1 cellular context compared by ENCODE assay signal in the genomic region with DNA sequence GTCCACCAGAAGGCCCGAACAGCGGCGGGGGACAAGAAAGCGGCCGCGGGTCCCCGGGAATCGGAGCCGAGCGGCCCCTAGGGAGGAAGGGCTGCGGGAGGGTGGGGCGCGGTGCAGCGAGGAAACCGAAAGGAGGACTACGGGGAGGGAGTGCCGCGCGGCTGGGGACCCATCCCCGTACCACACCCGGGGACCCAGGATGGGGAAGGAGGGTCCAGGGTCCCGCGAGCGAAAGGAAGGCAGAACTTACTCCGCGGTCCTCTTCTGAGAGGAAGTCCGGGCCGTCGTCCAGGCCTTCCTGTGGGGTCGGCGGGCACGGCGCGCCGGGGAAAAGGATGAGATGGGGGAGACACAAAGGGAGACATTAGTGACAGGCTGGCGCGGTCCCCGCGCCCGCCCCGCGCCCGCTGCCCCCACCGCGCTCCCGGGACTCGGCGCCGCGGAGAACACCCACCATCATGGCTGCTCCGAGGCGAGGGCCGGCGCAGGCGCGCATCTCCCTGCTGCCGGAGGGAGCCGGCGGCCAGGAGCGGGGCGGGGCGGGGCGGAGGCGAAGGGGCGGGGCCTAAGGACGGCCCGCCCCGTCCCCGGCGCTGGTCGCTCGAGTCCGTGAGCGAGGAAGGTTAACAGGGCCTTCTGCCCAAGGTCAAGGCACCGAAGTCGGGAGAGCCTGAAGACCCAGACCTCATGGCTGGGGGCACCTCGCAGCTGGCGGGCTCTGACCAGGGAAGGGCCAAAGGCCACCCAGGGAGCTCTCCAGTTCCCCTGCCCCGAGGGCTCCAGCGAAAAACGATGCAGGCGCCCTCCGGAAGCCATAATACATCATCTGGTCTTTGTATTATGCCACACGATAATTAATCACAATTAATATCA.
TF ChIP-seq lines count a peak whose summit lies in the region.

Gene SNX6 (minus strand): TSS at position 492 of the 873 bp plus-strand sequence. CDS start 32 bp downstream, at position 460.

TF ChIP-seq in HepG2, 621 proteins besides CTCF, POLR2A, EP300 and RAD21 (continued from another document and continues in another):
- TF ChIP-seq FOSL1 (CRISPR knock-in tag; IDR thresholded peaks at IDR 0.05; ENCODE audit: borderline replicate concordance) (no peak), TIGD3 (CRISPR knock-in tag; IDR thresholded peaks at IDR 0.05; ENCODE audit: borderline replicate concordance) (peak; percentile 85), HMG20A (CRISPR knock-in tag; IDR thresholded peaks at IDR 0.05; ENCODE audit: borderline replicate concordance) (0 out of 2 replicates have a peak, but pooled peaks have one; percentile 22), ISX (CRISPR knock-in tag; conservative IDR thresholded peaks at IDR 0.05) (peak; percentile 69; the same call in 1 of the 2 replicates), FOXM1 (CRISPR knock-in tag; IDR thresholded peaks at IDR 0.05) (peak; percentile 84; the same call in 1 of the 2 replicates), HOXA9 (CRISPR knock-in tag; IDR thresholded peaks at IDR 0.05; ENCODE audit: borderline replicate concordance) (no peak), ZFP41 (CRISPR knock-in tag; IDR thresholded peaks at IDR 0.05; ENCODE audit: borderline replicate concordance) (no peak; the same call in none of the 2 replicates), ZFY (CRISPR knock-in tag; IDR thresholded peaks at IDR 0.05) (peak; percentile 99), ZNF496 (CRISPR knock-in tag; IDR thresholded peaks at IDR 0.05; ENCODE audit: insufficient replicate concordance) (no peak), ZNF841 (CRISPR knock-in tag; IDR thresholded peaks at IDR 0.05; ENCODE audit: borderline replicate concordance) (no peak; the same call in 1 of the 2 replicates), ZGPAT (CRISPR knock-in tag; IDR thresholded peaks at IDR 0.05) (peak; percentile 94), MYNN (CRISPR knock-in tag; IDR thresholded peaks at IDR 0.05; ENCODE audit: low read depth) (peak; percentile 41), ZFP36L1 (CRISPR knock-in tag; IDR thresholded peaks at IDR 0.05) (peak; percentile 16; the same call in 1 of the 2 replicates), GTF3A (CRISPR knock-in tag; conservative IDR thresholded peaks at IDR 0.05) (peak; percentile 99), E2F5 (CRISPR knock-in tag; conservative IDR thresholded peaks at IDR 0.05) (peak; percentile 48), HOXA5 (CRISPR knock-in tag; IDR thresholded peaks at IDR 0.05) (peak; percentile 89), ZNF367 (CRISPR knock-in tag; IDR thresholded peaks at IDR 0.05; ENCODE audit: borderline replicate concordance) (peak; percentile 90; the same call in 1 of the 2 replicates), ZNF17 (CRISPR knock-in tag; IDR thresholded peaks at IDR 0.05) (no peak), ZNF792 (CRISPR knock-in tag; IDR thresholded peaks at IDR 0.05) (peak; percentile 71), NRL (CRISPR knock-in tag; IDR thresholded peaks at IDR 0.05; ENCODE audit: borderline replicate concordance) (peak; percentile 97; the same call in 1 of the 2 replicates), ZNF883 (CRISPR knock-in tag; IDR thresholded peaks at IDR 0.05; ENCODE audit: not compliant biosample characterization) (peak; percentile 83), PAX8 (CRISPR knock-in tag; IDR thresholded peaks at IDR 0.05; ENCODE audit: borderline replicate concordance) (peak; percentile 97), CREB1 (IDR thresholded peaks at IDR 0.05) (no peak), CREB1 (CRISPR knock-in tag; IDR thresholded peaks at IDR 0.05) (no peak), ZNF737 (CRISPR knock-in tag; IDR thresholded peaks at IDR 0.05; ENCODE audit: borderline replicate concordance) (peak; percentile 88; the same call in 1 of the 2 replicates), MED8 (CRISPR knock-in tag; IDR thresholded peaks at IDR 0.05; ENCODE audit: insufficient replicate concordance) (no peak), TBX3 (IDR thresholded peaks at IDR 0.05; ENCODE audit: borderline replicate concordance) (no peak), GTF2F1 (IDR thresholded peaks at IDR 0.05; ENCODE audit: low read length) (no peak; the same call in 1 of the 2 replicates), ZNF704 (CRISPR knock-in tag; IDR thresholded peaks at IDR 0.05; ENCODE audit: borderline replicate concordance) (no peak; the same call in none of the 2 replicates), PHF21A (CRISPR knock-in tag; IDR thresholded peaks at IDR 0.05) (peak; percentile 3), RAD51 (IDR thresholded peaks at IDR 0.05; ENCODE audit: borderline replicate concordance) (no peak), RFX3 (CRISPR knock-in tag; IDR thresholded peaks at IDR 0.05) (0 out of 2 replicates have a peak, but pooled peaks have one; percentile 34), CENPBD1 (CRISPR knock-in tag; IDR thresholded peaks at IDR 0.05; ENCODE audit: borderline replicate concordance, low read depth) (peak; percentile 47), ZNF749 (CRISPR knock-in tag; IDR thresholded peaks at IDR 0.05; ENCODE audit: borderline replicate concordance) (peak; percentile 40; the same call in 1 of the 2 replicates), MIXL1 (CRISPR knock-in tag; IDR thresholded peaks at IDR 0.05) (no peak; the same call in 1 of the 2 replicates), MEF2D (CRISPR knock-in tag; IDR thresholded peaks at IDR 0.05) (peak; percentile 66; the same call in 1 of the 2 replicates), POGZ (CRISPR knock-in tag; IDR thresholded peaks at IDR 0.05) (peak; percentile 21), ZMAT5 (CRISPR knock-in tag; IDR thresholded peaks at IDR 0.05; ENCODE audit: borderline replicate concordance, low read depth) (no peak; the same call in 1 of the 2 replicates), ZNF253 (CRISPR knock-in tag; IDR thresholded peaks at IDR 0.05; ENCODE audit: borderline replicate concordance) (peak; percentile 88; the same call in 1 of the 2 replicates), ZNF703 (CRISPR knock-in tag; IDR thresholded peaks at IDR 0.05; ENCODE audit: borderline replicate concordance) (peak; percentile 84; the same call in 1 of the 2 replicates), KLF9 (CRISPR knock-in tag; IDR thresholded peaks at IDR 0.05; ENCODE audit: low read depth) (no peak), ZNF709 (CRISPR knock-in tag; IDR thresholded peaks at IDR 0.05) (no peak; the same call in 1 of the 2 replicates), ZNF720 (CRISPR knock-in tag; IDR thresholded peaks at IDR 0.05) (peak; percentile 55; the same call in 1 of the 2 replicates), ZKSCAN1 (IDR thresholded peaks at IDR 0.05; ENCODE audit: low read length) (no peak)
- TF ChIP-seq, protein P1, sequence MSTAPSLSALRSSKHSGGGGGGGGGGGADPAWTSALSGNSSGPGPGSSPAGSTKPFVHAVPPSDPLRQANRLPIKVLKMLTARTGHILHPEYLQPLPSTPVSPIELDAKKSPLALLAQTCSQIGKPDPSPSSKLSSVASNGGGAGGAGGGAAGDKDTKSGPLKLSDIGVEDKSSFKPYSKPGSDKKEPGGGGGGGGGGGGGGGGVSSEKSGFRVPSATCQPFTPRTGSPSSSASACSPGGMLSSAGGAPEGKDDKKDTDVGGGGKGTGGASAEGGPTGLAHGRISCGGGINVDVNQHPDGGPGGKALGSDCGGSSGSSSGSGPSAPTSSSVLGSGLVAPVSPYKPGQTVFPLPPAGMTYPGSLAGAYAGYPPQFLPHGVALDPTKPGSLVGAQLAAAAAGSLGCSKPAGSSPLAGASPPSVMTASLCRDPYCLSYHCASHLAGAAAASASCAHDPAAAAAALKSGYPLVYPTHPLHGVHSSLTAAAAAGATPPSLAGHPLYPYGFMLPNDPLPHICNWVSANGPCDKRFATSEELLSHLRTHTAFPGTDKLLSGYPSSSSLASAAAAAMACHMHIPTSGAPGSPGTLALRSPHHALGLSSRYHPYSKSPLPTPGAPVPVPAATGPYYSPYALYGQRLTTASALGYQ (CRISPR knock-in tag; IDR thresholded peaks at IDR 0.05): peak; percentile 63
- TF ChIP-seq, protein P2, sequence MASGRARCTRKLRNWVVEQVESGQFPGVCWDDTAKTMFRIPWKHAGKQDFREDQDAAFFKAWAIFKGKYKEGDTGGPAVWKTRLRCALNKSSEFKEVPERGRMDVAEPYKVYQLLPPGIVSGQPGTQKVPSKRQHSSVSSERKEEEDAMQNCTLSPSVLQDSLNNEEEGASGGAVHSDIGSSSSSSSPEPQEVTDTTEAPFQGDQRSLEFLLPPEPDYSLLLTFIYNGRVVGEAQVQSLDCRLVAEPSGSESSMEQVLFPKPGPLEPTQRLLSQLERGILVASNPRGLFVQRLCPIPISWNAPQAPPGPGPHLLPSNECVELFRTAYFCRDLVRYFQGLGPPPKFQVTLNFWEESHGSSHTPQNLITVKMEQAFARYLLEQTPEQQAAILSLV (CRISPR knock-in tag; IDR thresholded peaks at IDR 0.05; ENCODE audit: borderline replicate concordance): peak; percentile 90; the same call in 1 of the 2 replicates
- TF ChIP-seq, protein P3, sequence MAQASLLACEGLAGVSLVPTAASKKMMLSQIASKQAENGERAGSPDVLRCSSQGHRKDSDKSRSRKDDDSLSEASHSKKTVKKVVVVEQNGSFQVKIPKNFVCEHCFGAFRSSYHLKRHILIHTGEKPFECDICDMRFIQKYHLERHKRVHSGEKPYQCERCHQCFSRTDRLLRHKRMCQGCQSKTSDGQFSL (CRISPR knock-in tag; IDR thresholded peaks at IDR 0.05): peak; percentile 56
- TF ChIP-seq, protein P4, sequence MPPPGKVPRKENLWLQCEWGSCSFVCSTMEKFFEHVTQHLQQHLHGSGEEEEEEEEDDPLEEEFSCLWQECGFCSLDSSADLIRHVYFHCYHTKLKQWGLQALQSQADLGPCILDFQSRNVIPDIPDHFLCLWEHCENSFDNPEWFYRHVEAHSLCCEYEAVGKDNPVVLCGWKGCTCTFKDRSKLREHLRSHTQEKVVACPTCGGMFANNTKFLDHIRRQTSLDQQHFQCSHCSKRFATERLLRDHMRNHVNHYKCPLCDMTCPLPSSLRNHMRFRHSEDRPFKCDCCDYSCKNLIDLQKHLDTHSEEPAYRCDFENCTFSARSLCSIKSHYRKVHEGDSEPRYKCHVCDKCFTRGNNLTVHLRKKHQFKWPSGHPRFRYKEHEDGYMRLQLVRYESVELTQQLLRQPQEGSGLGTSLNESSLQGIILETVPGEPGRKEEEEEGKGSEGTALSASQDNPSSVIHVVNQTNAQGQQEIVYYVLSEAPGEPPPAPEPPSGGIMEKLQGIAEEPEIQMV (CRISPR knock-in tag; IDR thresholded peaks at IDR 0.05; ENCODE audit: low read depth): peak; percentile 37; the same call in 1 of the 2 replicates
- TF ChIP-seq, protein P5, sequence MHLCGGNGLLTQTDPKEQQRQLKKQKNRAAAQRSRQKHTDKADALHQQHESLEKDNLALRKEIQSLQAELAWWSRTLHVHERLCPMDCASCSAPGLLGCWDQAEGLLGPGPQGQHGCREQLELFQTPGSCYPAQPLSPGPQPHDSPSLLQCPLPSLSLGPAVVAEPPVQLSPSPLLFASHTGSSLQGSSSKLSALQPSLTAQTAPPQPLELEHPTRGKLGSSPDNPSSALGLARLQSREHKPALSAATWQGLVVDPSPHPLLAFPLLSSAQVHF (CRISPR knock-in tag; IDR thresholded peaks at IDR 0.05): no peak
- TF ChIP-seq, protein P6, sequence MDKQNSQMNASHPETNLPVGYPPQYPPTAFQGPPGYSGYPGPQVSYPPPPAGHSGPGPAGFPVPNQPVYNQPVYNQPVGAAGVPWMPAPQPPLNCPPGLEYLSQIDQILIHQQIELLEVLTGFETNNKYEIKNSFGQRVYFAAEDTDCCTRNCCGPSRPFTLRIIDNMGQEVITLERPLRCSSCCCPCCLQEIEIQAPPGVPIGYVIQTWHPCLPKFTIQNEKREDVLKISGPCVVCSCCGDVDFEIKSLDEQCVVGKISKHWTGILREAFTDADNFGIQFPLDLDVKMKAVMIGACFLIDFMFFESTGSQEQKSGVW (CRISPR knock-in tag; IDR thresholded peaks at IDR 0.05; ENCODE audit: borderline replicate concordance): 0 out of 2 replicates have a peak, but pooled peaks have one; percentile 82
